14 cellular contexts compared by ENCODE assay signal in the genomic region with DNA sequence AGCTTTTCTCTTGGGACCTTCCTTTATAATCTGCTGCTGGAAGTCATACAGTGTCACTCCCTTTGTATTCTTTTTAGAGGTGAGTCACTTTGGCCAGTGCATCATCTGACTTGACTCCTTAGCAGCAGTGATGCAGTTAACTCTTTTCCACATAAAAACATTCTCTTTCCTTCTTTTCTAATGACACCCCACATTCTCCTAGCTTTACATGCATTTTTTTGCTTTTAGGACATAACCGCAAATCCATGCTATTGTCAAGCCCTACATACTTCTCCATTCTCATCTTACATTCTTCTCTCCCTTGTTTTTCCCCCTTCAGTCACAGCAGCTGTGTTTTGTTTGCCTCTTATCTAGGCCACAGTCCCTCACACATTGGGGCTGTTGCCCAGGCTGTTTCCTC. TPM values are rescaled to one million over a fixed set of nuclear protein-coding genes. Genes with fewer than 3 reads are reported as not detected.
DNase-seq lines count a peak whose midpoint lies in the region; ATAC-seq, FAIRE-seq and TF ChIP-seq lines count a peak whose summit lies in the region.
"Had no signal": no experiment of that assay in that cellular context is flagged by ENCODE, and none has a peak within 500 bp of the region (broad histone marks: within the 10 kb centered on the region; RNA-seq: fewer than 3 reads in every experiment).

No MANE protein-coding gene starts in this region.

- no peak for TF ChIP-seq POLR2A in uterus (IDR thresholded peaks at IDR 0.05)

- POLR2A ChIA-PET in naive thymus-derived CD8-positive, alpha-beta T cell (lab: Charles Lee), result no interaction called here

- H3K9me3 Mint-ChIP-seq in naive thymus-derived CD8-positive, alpha-beta T cell, result peaks cover 0 to under 1% (median 0%) of the 10 kb centered on the region in 9 donors

- H3K4me1 Mint-ChIP-seq in naive thymus-derived CD8-positive, alpha-beta T cell, result no peaks in the 10 kb centered on the region
- H3K4me1 Mint-ChIP-seq: CD4-positive, alpha-beta memory T cell had no signal

- no peaks in the 10 kb centered on the region for H3K79me2 ChIP-seq in mesendoderm (ENCODE audit: control insufficient read depth, insufficient read depth, low read length)

- no peaks in the 10 kb centered on the region for H3K9me3 ChIP-seq in uterus
- H3K9me3 ChIP-seq: stomach had no signal

- H2BK120ac ChIP-seq in mesendoderm (ENCODE audit: low read depth, low read length), result no peak overlapping the region

- H3K27me3 ChIP-seq in bronchial epithelial cell (ENCODE audit: control insufficient read depth, insufficient read depth, low read length) (no peaks in the 10 kb centered on the region), mesendoderm (ENCODE audit: insufficient read depth, low read length, poor library complexity) (no peaks in the 10 kb centered on the region), uterus (no peaks in the 10 kb centered on the region)
- H3K27me3 ChIP-seq: stomach had no signal

- H3K79me1 ChIP-seq in mesendoderm (ENCODE audit: low read length), result no peaks in the 10 kb centered on the region

- intact Hi-C loops in uterus (cut with DNase I; ENCODE audit: low total_unique reads), result no loop called here

- no peaks in the 10 kb centered on the region for H3K4me1 ChIP-seq in mesendoderm (ENCODE audit: control insufficient read depth, low read depth, low read length)
- H3K4me1 ChIP-seq in uterus, result no peaks in the 10 kb centered on the region
- H3K4me1 ChIP-seq: stomach had no signal

- no peak overlapping the region for H3K4me3 Mint-ChIP-seq in naive thymus-derived CD8-positive, alpha-beta T cell
- H3K4me3 Mint-ChIP-seq: CD4-positive, alpha-beta memory T cell had no signal

- H3K18ac ChIP-seq in mesendoderm (ENCODE audit: low read length), result no peak overlapping the region

- H3K27ac ChIP-seq in mesendoderm (ENCODE audit: low read depth, low read length), result no peak overlapping the region
- no peak overlapping the region for H3K27ac ChIP-seq in uterus
- H3K27ac ChIP-seq: stomach had no signal

- H4K5ac ChIP-seq in mesendoderm (ENCODE audit: low read length), result no peak overlapping the region

- H4K8ac ChIP-seq in mesendoderm (ENCODE audit: low read depth, low read length), result no peak overlapping the region

- no peak overlapping the region for H3K23ac ChIP-seq in mesendoderm (ENCODE audit: low read length)

- H2BK5ac ChIP-seq in mesendoderm (ENCODE audit: low read length), result no peak overlapping the region

- WGBS in mesendoderm (ENCODE audit: extremely low coverage, insufficient coverage, low lambda C conversion rate), result no CpG with 5 or more reads among the region's 1 CpG

- no peak for FAIRE-seq in bronchial epithelial cell (lab: Jason Lieb, UNC)

- no peak overlapping the region for H3K4ac ChIP-seq in mesendoderm (ENCODE audit: low read depth, low read length)

- no peak overlapping the region for H3K56ac ChIP-seq in mesendoderm (ENCODE audit: low read length)

- H2BK15ac ChIP-seq in mesendoderm (replicated peaks; ENCODE audit: low read depth), result no peak overlapping the region

- DNase-seq in Daoy (ENCODE audit: low read depth), result peak; percentile 64
- peak; percentile 11 for DNase-seq in NCI-H2029 (lab: John Stamatoyannopoulos, UW)
- peak; percentile 33 for DNase-seq in bronchial epithelial cell (ENCODE audit: low read depth)
- DNase-seq in mesendoderm, result peak; percentile 36
- no peak for DNase-seq in uterus
- DNase-seq in naive thymus-derived CD8-positive, alpha-beta T cell, result no peak
- DNase-seq: activated CD4-positive, CD25-positive, alpha-beta regulatory T cell; CD4-positive, alpha-beta memory T cell; NCI-H1092 treated with DMSO at 0.1 percent for 48 hours; NCI-H510A treated with DMSO at 0.1 percent for 48 hours; SIG-M5; stomach had no signal

- no peak for ATAC-seq in HG02763 (IDR thresholded peaks at IDR 0.05; ENCODE audit: unreplicated experiment)
- no peak for ATAC-seq in GM21423 (IDR thresholded peaks at IDR 0.05; ENCODE audit: unreplicated experiment)
- ATAC-seq in naive thymus-derived CD8-positive, alpha-beta T cell, result no peak

- H3K4me2 ChIP-seq in mesendoderm (ENCODE audit: low read length), result no peak overlapping the region

- no peak overlapping the region for H3K4me3 ChIP-seq in bronchial epithelial cell (ENCODE audit: low read depth, low read length)
- no peak overlapping the region for H3K4me3 ChIP-seq in mesendoderm (ENCODE audit: low read length)
- no peak overlapping the region for H3K4me3 ChIP-seq in uterus
- H3K4me3 ChIP-seq: stomach had no signal

- TF ChIP-seq CTCF in bronchial epithelial cell (IDR thresholded peaks at IDR 0.05; ENCODE audit: insufficient read depth, low read length, severe bottlenecking) (no peak), uterus (IDR thresholded peaks at IDR 0.05) (no peak)

- H3K27ac Mint-ChIP-seq in naive thymus-derived CD8-positive, alpha-beta T cell, result no peak overlapping the region
- H3K27ac Mint-ChIP-seq: CD4-positive, alpha-beta memory T cell had no signal

- H2AK5ac ChIP-seq in mesendoderm (ENCODE audit: low read length), result no peak overlapping the region

- no peaks in the 10 kb centered on the region for H3K36me3 ChIP-seq in bronchial epithelial cell (ENCODE audit: control insufficient read depth, insufficient read depth, low read length)
- H3K36me3 ChIP-seq in mesendoderm (ENCODE audit: control insufficient read depth, insufficient read depth, low read length), result no peaks in the 10 kb centered on the region
- H3K36me3 ChIP-seq in uterus, result no peaks in the 10 kb centered on the region
- H3K36me3 ChIP-seq: stomach had no signal

- peaks cover 0 to 14% (median 4%) of the 10 kb centered on the region in 5 donors for H3K27me3 Mint-ChIP-seq in naive thymus-derived CD8-positive, alpha-beta T cell

- no peak overlapping the region for H3K9ac ChIP-seq in mesendoderm (ENCODE audit: low read length)

- no peaks in the 10 kb centered on the region for H3K36me3 Mint-ChIP-seq in naive thymus-derived CD8-positive, alpha-beta T cell
- H3K36me3 Mint-ChIP-seq: CD4-positive, alpha-beta memory T cell had no signal

RNA-seq across cellular contexts. Expression of gene ZNF330, which starts 55.1 kb away (rescaled TPM):
- total RNA-seq in Daoy (2014; rRNA removed; shearing (Covaris generic)), result 24.6 and 38.2 TPM in 2 replicates
- total RNA-seq in bronchial epithelial cell (42.4 and 49.7 TPM in 2 replicates), uterus (10 to 100 TPM; 24.1 to 73.0 (median 39.1) TPM)
- 31.4 TPM for polyA plus RNA-seq in mesendoderm (2013, experiment 1 of 2)
- polyA plus RNA-seq in mesendoderm (2013, experiment 2 of 2), result 32.6 TPM
- total RNA-seq in naive thymus-derived CD8-positive, alpha-beta T cell, result 10 to 100 TPM; 34.8 to 40.2 TPM
- polyA plus RNA-seq in naive thymus-derived CD8-positive, alpha-beta T cell, result 10 to 100 TPM; 18.8 to 36.0 (median 24.8) TPM

Comparison
In these comparisons a context has a peak if more than half of its experiments do, and no peak if none do; other contexts are left out.
1. DNase-seq: peak in Daoy (single experiment), NCI-H2029 (single experiment), bronchial epithelial cell (single experiment) and mesendoderm (single experiment); none in uterus (0 of 2) and naive thymus-derived CD8-positive, alpha-beta T cell (0 of 10).